21 cellular contexts compared by ENCODE assay signal in the genomic region with DNA sequence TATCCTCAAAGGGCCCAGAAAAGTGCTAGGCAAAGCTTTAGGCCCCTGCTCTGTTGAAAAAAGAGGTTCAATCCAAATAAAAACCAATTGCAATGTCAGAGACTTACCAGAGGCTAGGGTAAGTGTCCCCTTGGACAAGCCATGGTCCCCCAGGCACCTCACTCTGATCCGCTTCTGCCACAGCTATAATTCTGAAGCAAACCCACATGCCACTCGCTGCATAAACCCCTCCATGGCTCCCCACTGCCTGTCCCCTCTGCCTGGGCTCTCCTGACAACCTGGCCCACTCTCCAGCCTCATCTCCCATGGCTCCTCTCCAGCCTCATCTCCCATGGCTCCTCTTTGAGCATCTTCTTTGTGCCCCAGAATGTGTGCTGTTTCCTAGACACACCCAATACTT.
DNase-seq lines count a peak whose midpoint lies in the region; ATAC-seq and TF ChIP-seq lines count a peak whose summit lies in the region.
"Had no signal": no experiment of that assay in that cellular context is flagged by ENCODE, and none has a peak within 500 bp of the region (broad histone marks: within the 10 kb centered on the region; RNA-seq: fewer than 3 reads in every experiment).

No MANE protein-coding gene starts in this region.

- H3K9me3 Mint-ChIP-seq in dendritic cell treated with granulocyte-macrophage colony-stimulating factor and Interleukin-4, amounts not matched to agents 40 ng/mL and 50 ng/mL, for 4 days: no peaks in the 10 kb centered on the region
- H3K9me3 Mint-ChIP-seq in natural killer cell treated with Interleukin-12 subunit alpha and Interleukin-12 subunit beta and Interleukin-15 and Interleukin-18, amount 100 ng/mL, for 72 hours: no peaks in the 10 kb centered on the region
- no peaks in the 10 kb centered on the region for H3K9me3 Mint-ChIP-seq in activated naive CD4-positive, alpha-beta T cell treated with anti-CD3 and anti-CD28 coated beads, Interleukin-2, amount 50 U/mL, for 72 hours
- H3K9me3 Mint-ChIP-seq in H9: no peaks in the 10 kb centered on the region
- H3K9me3 Mint-ChIP-seq: activated CD4-positive, alpha-beta memory T cell treated with anti-CD3 and anti-CD28 coated beads, Interleukin-2, amount 10 ng/mL, durations not matched to agents 7 days and 5 days; activated naive CD8-positive, alpha-beta T cell treated with anti-CD3 and anti-CD28 coated beads for 36 hours; naive thymus-derived CD4-positive, alpha-beta T cell had no signal

- no peak overlapping the region for H3K4ac ChIP-seq in H9 (ENCODE audit: low read depth, low read length)

- H3K4me3 Mint-ChIP-seq in dendritic cell treated with granulocyte-macrophage colony-stimulating factor and Interleukin-4, amounts not matched to agents 40 ng/mL and 50 ng/mL, for 4 days: no peak overlapping the region
- H3K4me3 Mint-ChIP-seq in natural killer cell treated with Interleukin-12 subunit alpha and Interleukin-12 subunit beta and Interleukin-15 and Interleukin-18, amount 100 ng/mL, for 72 hours: peak overlapping the region; percentile 79
- no peak overlapping the region for H3K4me3 Mint-ChIP-seq in H9
- H3K4me3 Mint-ChIP-seq: activated CD4-positive, alpha-beta memory T cell treated with anti-CD3 and anti-CD28 coated beads, Interleukin-2, amount 10 ng/mL, durations not matched to agents 7 days and 5 days; activated naive CD8-positive, alpha-beta T cell treated with anti-CD3 and anti-CD28 coated beads for 36 hours had no signal

- ATAC-seq in natural killer cell treated with Interleukin-12 subunit alpha and Interleukin-12 subunit beta and Interleukin-15 and Interleukin-18, amount 100 ng/mL, for 72 hours: no peak
- no peak for ATAC-seq in activated naive CD4-positive, alpha-beta T cell treated with anti-CD3 and anti-CD28 coated beads, Interleukin-2, amount 50 U/mL, for 72 hours
- no peak for ATAC-seq in body of pancreas

- H3K18ac ChIP-seq in H9 (ENCODE audit: insufficient read length, low read depth, low read length): no peak overlapping the region

- H3K27ac ChIP-seq in HEK293 (ENCODE audit: extremely low read depth, low read depth, low read length) (no peak overlapping the region), tibial artery (peak overlapping the region; percentile 9 to 59), body of pancreas (no peak overlapping the region), H9 (ENCODE audit: insufficient read length, low read depth, low read length) (no peak overlapping the region)
- H3K27ac ChIP-seq: C4-2B, upper lobe of right lung had no signal

- no peaks in the 10 kb centered on the region for H3K79me1 ChIP-seq in H9 (ENCODE audit: insufficient read depth, low read depth, low read length, poor library complexity, severe bottlenecking)

- no peak overlapping the region for H3K23ac ChIP-seq in H9 (ENCODE audit: insufficient read length, low read depth, low read length)

- H3K4me1 Mint-ChIP-seq in dendritic cell treated with granulocyte-macrophage colony-stimulating factor and Interleukin-4, amounts not matched to agents 40 ng/mL and 50 ng/mL, for 4 days (ENCODE audit: low read depth): peaks cover 97% of the 10 kb centered on the region
- peaks cover 30 to 35% of the 10 kb centered on the region in 2 donors for H3K4me1 Mint-ChIP-seq in natural killer cell treated with Interleukin-12 subunit alpha and Interleukin-12 subunit beta and Interleukin-15 and Interleukin-18, amount 100 ng/mL, for 72 hours (ENCODE audit: low read depth in 2 of 2)
- peaks cover 39 to 48% of the 10 kb centered on the region in 2 experiments for H3K4me1 Mint-ChIP-seq in H9

- no peak overlapping the region for H2BK5ac ChIP-seq in H9 (ENCODE audit: insufficient read length, low read length)

- no peak overlapping the region for H3K14ac ChIP-seq in H9 (ENCODE audit: insufficient read depth, low read length)

- no peak overlapping the region for H3K4me2 ChIP-seq in H9 (ENCODE audit: insufficient read depth, insufficient read length, low read length)

- CTCF ChIA-PET in HEK293 (lab: Yijun Ruan, JAX): interaction anchor here (0.7 to 1.0 kb wide), 2 partner anchors 143 to 166 kb away, joined by 3 read pairs; no protein-coding TSS in a partner anchor

- H3K4me1 ChIP-seq in HEK293 (ENCODE audit: control insufficient read depth, insufficient read depth, low read length) (peaks cover 19% of the 10 kb centered on the region), tibial artery (peaks cover 0 to 56% (median 45%) of the 10 kb centered on the region in 4 donors), body of pancreas (peaks cover 5% of the 10 kb centered on the region), H9 (ENCODE audit: insufficient read depth, low read length) (no peaks in the 10 kb centered on the region; the same call in 1 of the 2 replicates)

- H4K8ac ChIP-seq in H9 (replicated peaks; ENCODE audit: insufficient read length, low read depth, low read length): no peak overlapping the region

- WGBS in body of pancreas, 2 donors: 66 to 94% methylated on average over 2 of the region's 2 CpGs
- WGBS in H9 (ENCODE audit: extremely low coverage, insufficient read length, low lambda C conversion rate): no CpG with 5 or more reads among the region's 2 CpGs

- H3T11ph ChIP-seq in H9 (ENCODE audit: low read length): no peak overlapping the region

- H3K36me3 ChIP-seq in HEK293 (ENCODE audit: control insufficient read depth in 2 of 2, insufficient read depth in 1 of 2, low read length in 2 of 2) (no peaks in the 10 kb centered on the region), tibial artery (no peaks in the 10 kb centered on the region), body of pancreas (replicated peaks in 1 of 2; ENCODE audit: insufficient read depth in 1 of 2, low read depth in 2 of 2) (no peaks in the 10 kb centered on the region)
- H3K36me3 ChIP-seq: upper lobe of right lung had no signal

- POLR2A ChIA-PET in HEK293 (lab: Yijun Ruan, JAX): no interaction called here

- H4K20me1 ChIP-seq in H9 (ENCODE audit: control insufficient read depth, insufficient read depth, insufficient read length): no peaks in the 10 kb centered on the region

- no peak overlapping the region for H4K5ac ChIP-seq in H9 (ENCODE audit: insufficient read length, low read depth, low read length)

- no peak for TF ChIP-seq POLR2A in body of pancreas (IDR thresholded peaks at IDR 0.05)

- peak; percentile 0 for DNase-seq in natural killer cell treated with Interleukin-12 subunit alpha and Interleukin-12 subunit beta and Interleukin-15 and Interleukin-18, amount 100 ng/mL, for 72 hours (ENCODE audit: low spot score)
- DNase-seq in tibial artery (no peak), body of pancreas (no peak), H9 (no peak), NCI-H345 (lab: John Stamatoyannopoulos, UW) (no peak)
- DNase-seq in activated naive CD4-positive, alpha-beta T cell treated with anti-CD3 and anti-CD28 coated beads, Interleukin-2, amount 50 U/mL, for 72 hours (ENCODE audit: low spot score in 2 of 2): no peak
- DNase-seq: activated CD4-positive, alpha-beta memory T cell treated with anti-CD3 and anti-CD28 coated beads, Interleukin-2, amount 10 ng/mL, durations not matched to agents 7 days and 5 days; activated CD4-positive, CD25-positive, alpha-beta regulatory T cell treated with anti-CD3 and anti-CD28 coated beads, Interleukin-2, amount 50 U/mL, for 72 hours; activated effector memory CD4-positive, alpha-beta T cell treated with Interleukin-2 at 50 U/mL for 16 hours; activated naive CD8-positive, alpha-beta T cell treated with anti-CD3 and anti-CD28 coated beads for 36 hours; erythroblast; NCI-H1417; NCI-H2081 treated with DMSO at 0.1 percent for 48 hours; stimulated activated CD4-positive, alpha-beta T cell treated with anti-CD3 and anti-CD28 coated beads, Interleukin-1b, Interleukin-23, amount 100 ng/mL, for 48 hours; stimulated activated CD8-positive, alpha-beta memory T cell treated with anti-CD3 and anti-CD28 coated beads, Interleukin-4, amount 100 ng/mL, for 48 hours had no signal

- peaks cover 58% of the 10 kb centered on the region for H3K27me3 Mint-ChIP-seq in dendritic cell treated with granulocyte-macrophage colony-stimulating factor and Interleukin-4, amounts not matched to agents 40 ng/mL and 50 ng/mL, for 4 days
- H3K27me3 Mint-ChIP-seq in natural killer cell treated with Interleukin-12 subunit alpha and Interleukin-12 subunit beta and Interleukin-15 and Interleukin-18, amount 100 ng/mL, for 72 hours: peaks cover 28 to 39% of the 10 kb centered on the region in 2 donors
- peaks cover 43% of the 10 kb centered on the region for H3K27me3 Mint-ChIP-seq in H9 (ENCODE audit: low read depth)

- TF ChIP-seq CTCF in HEK293 (tag by site-specific recombination; IDR thresholded peaks at IDR 0.05) (no peak), tibial artery (IDR thresholded peaks at IDR 0.05) (no peak), body of pancreas (IDR thresholded peaks at IDR 0.05) (no peak), H9 (conservative IDR thresholded peaks at IDR 0.05) (no peak)

- H3K4me3 ChIP-seq in HEK293 (ENCODE audit: low read depth, low read length) (no peak overlapping the region), tibial artery (no peak overlapping the region), body of pancreas (no peak overlapping the region)
- H3K4me3 ChIP-seq: skin epidermis, upper lobe of right lung had no signal

- peak overlapping the region; percentile 86 for H3K27ac Mint-ChIP-seq in dendritic cell treated with granulocyte-macrophage colony-stimulating factor and Interleukin-4, amounts not matched to agents 40 ng/mL and 50 ng/mL, for 4 days
- H3K27ac Mint-ChIP-seq in natural killer cell treated with Interleukin-12 subunit alpha and Interleukin-12 subunit beta and Interleukin-15 and Interleukin-18, amount 100 ng/mL, for 72 hours: peak overlapping the region; percentile 6 to 23
- H3K27ac Mint-ChIP-seq in activated naive CD4-positive, alpha-beta T cell treated with anti-CD3 and anti-CD28 coated beads, Interleukin-2, amount 50 U/mL, for 72 hours: no peak overlapping the region
- no peak overlapping the region for H3K27ac Mint-ChIP-seq in H9
- H3K27ac Mint-ChIP-seq: activated CD4-positive, alpha-beta memory T cell treated with anti-CD3 and anti-CD28 coated beads, Interleukin-2, amount 10 ng/mL, durations not matched to agents 7 days and 5 days; activated naive CD8-positive, alpha-beta T cell treated with anti-CD3 and anti-CD28 coated beads for 36 hours had no signal

- H3K23me2 ChIP-seq in H9 (ENCODE audit: insufficient read length, low read depth, low read length, poor library complexity, severe bottlenecking): no peaks in the 10 kb centered on the region

- H2BK20ac ChIP-seq in H9 (ENCODE audit: low read depth, low read length, poor library complexity, severe bottlenecking): no peak overlapping the region

- no peak overlapping the region for H2BK15ac ChIP-seq in H9 (ENCODE audit: low read depth, low read length)

- no peak overlapping the region for H4K91ac ChIP-seq in H9 (ENCODE audit: insufficient read length, low read depth, low read length)

- no peaks in the 10 kb centered on the region for H3K27me3 ChIP-seq in tibial artery
- no peaks in the 10 kb centered on the region for H3K27me3 ChIP-seq in body of pancreas
- no peaks in the 10 kb centered on the region for H3K27me3 ChIP-seq in H9 (ENCODE audit: insufficient read depth, low read length)
- H3K27me3 ChIP-seq: upper lobe of right lung had no signal

- intact Hi-C loops in dendritic cell treated with granulocyte-macrophage colony-stimulating factor and Interleukin-4, amounts not matched to agents 40 ng/mL and 50 ng/mL, for 4 days (cut with micrococcal nuclease): loop anchor here (5.0 to 10.0 kb wide), 5 partner anchors 57 to 803 kb away; no protein-coding TSS in a partner anchor
- intact Hi-C loops in tibial artery (cut with DNase I; ENCODE audit: low total_unique reads): no loop called here
- intact Hi-C loops in body of pancreas (cut with DNase I): no loop called here

- H2AK5ac ChIP-seq in H9 (ENCODE audit: insufficient read length, low read length): no peak overlapping the region

- no peak overlapping the region for H2BK120ac ChIP-seq in H9 (ENCODE audit: low read depth, low read length, poor library complexity, severe bottlenecking)

- H3K9me3 ChIP-seq in HEK293 (ENCODE audit: control insufficient read depth, insufficient read depth, low read depth, low read length): no peaks in the 10 kb centered on the region
- no peaks in the 10 kb centered on the region for H3K9me3 ChIP-seq in tibial artery
- no peaks in the 10 kb centered on the region for H3K9me3 ChIP-seq in body of pancreas
- H3K9me3 ChIP-seq in H9 (ENCODE audit: control insufficient read depth, low read depth, low read length): no peaks in the 10 kb centered on the region
- H3K9me3 ChIP-seq: upper lobe of right lung had no signal

- H3K79me2 ChIP-seq in H9 (ENCODE audit: insufficient read depth, low read length): no peaks in the 10 kb centered on the region

- H2AFZ ChIP-seq in H9 (ENCODE audit: low read length): no peak overlapping the region

- no peak overlapping the region for H2BK12ac ChIP-seq in H9 (ENCODE audit: insufficient read length, low read depth, low read length)

- H3K56ac ChIP-seq in H9 (ENCODE audit: insufficient read length, low read depth, low read length): no peak overlapping the region

- H3K9ac ChIP-seq in H9 (ENCODE audit: extremely low read depth, insufficient read length, low read length): no peak overlapping the region

- no peaks in the 10 kb centered on the region for H3K36me3 Mint-ChIP-seq in dendritic cell treated with granulocyte-macrophage colony-stimulating factor and Interleukin-4, amounts not matched to agents 40 ng/mL and 50 ng/mL, for 4 days (ENCODE audit: low read depth)
- no peaks in the 10 kb centered on the region for H3K36me3 Mint-ChIP-seq in natural killer cell treated with Interleukin-12 subunit alpha and Interleukin-12 subunit beta and Interleukin-15 and Interleukin-18, amount 100 ng/mL, for 72 hours
- no peaks in the 10 kb centered on the region for H3K36me3 Mint-ChIP-seq in activated naive CD4-positive, alpha-beta T cell treated with anti-CD3 and anti-CD28 coated beads, Interleukin-2, amount 50 U/mL, for 72 hours
- H3K36me3 Mint-ChIP-seq in H9 (ENCODE audit: insufficient read depth in 1 of 3, low read depth in 3 of 3): no peaks in the 10 kb centered on the region
- H3K36me3 Mint-ChIP-seq: activated naive CD8-positive, alpha-beta T cell treated with anti-CD3 and anti-CD28 coated beads for 36 hours; naive thymus-derived CD4-positive, alpha-beta T cell had no signal

Comparison
In these comparisons a context has a peak if more than half of its experiments do, and no peak if none do; other contexts are left out.
1. H3K27ac ChIP-seq: peak in tibial artery (2 of 2); none in HEK293 (single experiment), body of pancreas (0 of 4) and H9 (single experiment).
2. H3K27ac Mint-ChIP-seq: peak in dendritic cell treated with granulocyte-macrophage colony-stimulating factor and Interleukin-4, amounts not matched to agents 40 ng/mL and 50 ng/mL, for 4 days (single experiment) and natural killer cell treated with Interleukin-12 subunit alpha and Interleukin-12 subunit beta and Interleukin-15 and Interleukin-18, amount 100 ng/mL, for 72 hours (2 of 2); none in activated naive CD4-positive, alpha-beta T cell treated with anti-CD3 and anti-CD28 coated beads, Interleukin-2, amount 50 U/mL, for 72 hours (0 of 2) and H9 (0 of 3).